Comparison of ENCODE assay signal across 18 cellular contexts in genomic region chrX:65194547-65194946, GRCh38.
DNase-seq lines count a peak whose midpoint lies in the region; ATAC-seq, FAIRE-seq and TF ChIP-seq lines count a peak whose summit lies in the region.
"Had no signal": no experiment of that assay in that cellular context is flagged by ENCODE, and none has a peak within 500 bp of the region (broad histone marks: within the 10 kb centered on the region; RNA-seq: fewer than 3 reads in every experiment).

No MANE protein-coding gene starts in this region.

- H3K9me3 Mint-ChIP-seq in GM23338: no peaks in the 10 kb centered on the region; the same call in 2 of the 3 replicates

- no peak overlapping the region for H3K4me3 Mint-ChIP-seq in GM23338
- H3K4me3 Mint-ChIP-seq: CD8-positive, alpha-beta T cell; H9 had no signal

- H3K27ac ChIP-seq in GM23338 (ENCODE audit: low read depth): no peak overlapping the region
- H3K27ac ChIP-seq: GM23248 had no signal

- H3K27me3 Mint-ChIP-seq in GM23338 (ENCODE audit: insufficient read depth, low read depth, poor library complexity): peaks cover 3% of the 10 kb centered on the region

- no peak overlapping the region for H3K4me2 ChIP-seq in GM23338

- no peak for DNase-seq in GM23338 (ENCODE audit: low spot score)
- no peak for DNase-seq in left lobe of liver (ENCODE audit: low spot score)
- no peak for DNase-seq in middle frontal gyrus (ENCODE audit: extremely low spot score, low spot score)
- no peak for DNase-seq in hypothalamus (lab: John Stamatoyannopoulos, UW)
- no peak for DNase-seq in activated CD4-positive, alpha-beta T cell treated with anti-CD3 and anti-CD28 coated beads for 1 hour
- DNase-seq: C1 segment of cervical spinal cord; CD8-positive, alpha-beta T cell; DMS 273 treated with DMSO at 0.1 percent for 48 hours; DMS79; EL; GDM1; GM23248; H9 had no signal

- no peaks in the 10 kb centered on the region for H3K9me2 ChIP-seq in GM23338 (ENCODE audit: insufficient read depth)

- no peak overlapping the region for H2AFZ ChIP-seq in GM23338
- H2AFZ ChIP-seq: GM23248 had no signal

- no peak overlapping the region for H3K27ac Mint-ChIP-seq in GM23338
- H3K27ac Mint-ChIP-seq: CD8-positive, alpha-beta T cell; H9 had no signal

- peaks cover 34% of the 10 kb centered on the region; the same call in 2 of the 3 replicates for H3K4me1 Mint-ChIP-seq in GM23338

- no peak for TF ChIP-seq CTCF in GM23338 (conservative IDR thresholded peaks at IDR 0.05; ENCODE audit: low read depth in 2 of 2)

- peak; percentile 71 for FAIRE-seq in colon (lab: Jason Lieb, UNC)
- FAIRE-seq: D721Med, GM12878, GM19239 had no signal

- H3K27me3 ChIP-seq in GM23338 (ENCODE audit: insufficient read depth): no peaks in the 10 kb centered on the region

- H3K36me3 Mint-ChIP-seq in GM23338 (ENCODE audit: low read depth): no peaks in the 10 kb centered on the region

- H3K4me3 ChIP-seq in GM23338: no peak overlapping the region
- H3K4me3 ChIP-seq: GM12878, GM23248 had no signal

- H3K4me1 ChIP-seq in GM23338 (ENCODE audit: insufficient read depth): peaks cover 19% of the 10 kb centered on the region

- H3K79me2 ChIP-seq in GM23338 (replicated peaks; ENCODE audit: insufficient read depth): no peaks in the 10 kb centered on the region

- H3K36me3 ChIP-seq in GM23338 (ENCODE audit: insufficient read depth): no peaks in the 10 kb centered on the region

- ATAC-seq in GM23338 (no peak), left lobe of liver (peak; percentile 18)
- ATAC-seq: CD8-positive, alpha-beta T cell; GM12878; HCT116 had no signal

- no peaks in the 10 kb centered on the region for H4K20me1 ChIP-seq in GM23338 (replicated peaks; ENCODE audit: insufficient read depth)

- H3F3A ChIP-seq in GM23338 (replicated peaks; ENCODE audit: low read depth): no peaks in the 10 kb centered on the region

TF ChIP-seq in GM23338, 12 proteins besides CTCF, POLR2A, EP300 and RAD21:
- TF ChIP-seq ZNF462 (CRISPR knock-in tag; IDR thresholded peaks at IDR 0.05) (no peak), REST (IDR thresholded peaks at IDR 0.05; ENCODE audit: unreplicated experiment) (peak; percentile 16)
